Comparison of ENCODE assay signal across 16 cellular contexts in the genomic region with DNA sequence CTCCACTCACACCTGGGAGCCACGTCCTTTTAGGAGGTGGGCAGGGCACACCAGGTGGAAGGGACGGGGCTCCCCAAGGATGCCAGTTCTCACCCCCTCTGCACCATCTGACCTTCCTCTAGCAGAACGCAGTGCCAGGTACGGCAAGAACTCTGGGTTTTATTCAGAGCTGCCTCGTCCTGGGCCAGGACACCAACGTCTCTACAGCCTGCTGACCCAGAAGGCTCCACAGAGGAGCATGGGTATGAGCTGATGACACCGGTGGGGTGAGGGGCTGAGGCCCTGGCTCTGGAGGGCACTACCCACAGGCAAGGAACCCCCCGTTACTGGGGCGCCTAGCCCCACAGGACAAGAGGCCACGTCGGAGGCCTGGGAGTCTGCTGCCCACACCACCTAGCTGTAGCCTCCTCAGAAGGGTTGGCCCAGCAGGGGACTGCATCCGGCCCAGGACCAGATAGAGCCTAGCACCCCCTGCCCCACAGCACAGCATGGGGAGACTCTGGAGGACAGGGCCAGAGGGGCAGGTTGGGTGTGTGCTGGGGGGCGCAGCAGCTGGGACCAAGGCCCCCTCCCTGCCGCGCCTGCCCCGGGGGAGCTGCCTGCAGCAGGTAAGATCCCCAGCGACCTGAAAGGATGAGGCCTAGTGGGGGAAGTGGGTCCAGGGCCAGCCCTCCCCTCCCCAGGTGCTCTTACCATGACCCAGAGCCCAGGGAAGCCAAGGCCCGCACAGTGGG. TPM values are rescaled to one million over a fixed set of nuclear protein-coding genes. Genes with fewer than 3 reads are reported as not detected.
DNase-seq lines count a peak whose midpoint lies in the region; ATAC-seq and TF ChIP-seq lines count a peak whose summit lies in the region.
"Had no signal": no experiment of that assay in that cellular context is flagged by ENCODE, and none has a peak within 500 bp of the region (broad histone marks: within the 10 kb centered on the region; RNA-seq: fewer than 3 reads in every experiment).

No MANE protein-coding gene starts in this region.

- no peak overlapping the region for H3K14ac ChIP-seq in H9 (ENCODE audit: insufficient read depth, low read length)

- no peak overlapping the region for H2AK5ac ChIP-seq in H9 (ENCODE audit: insufficient read length, low read length)

- no peak overlapping the region for H2BK120ac ChIP-seq in H9 (ENCODE audit: low read depth, low read length, poor library complexity, severe bottlenecking)

- H3K27ac ChIP-seq in H9 (ENCODE audit: insufficient read length, low read depth, low read length) (no peak overlapping the region), body of pancreas (peak overlapping the region; percentile 52 to 71 (median 66)), lower lobe of right lung (peak overlapping the region; percentile 46), stomach smooth muscle (ENCODE audit: low read length) (peak overlapping the region; percentile 62)

- no peak overlapping the region for H3K9ac ChIP-seq in H9 (ENCODE audit: extremely low read depth, insufficient read length, low read length)
- no peak overlapping the region for H3K9ac ChIP-seq in stomach smooth muscle (ENCODE audit: low read length in 2 of 2)

- H3K4me1 ChIP-seq in H9 (ENCODE audit: insufficient read depth, low read length) (no peaks in the 10 kb centered on the region), body of pancreas (peaks cover 48% of the 10 kb centered on the region), lower lobe of right lung (peaks cover 36% of the 10 kb centered on the region), stomach smooth muscle (ENCODE audit: control insufficient read depth, insufficient read depth, low read length) (peaks cover 59% of the 10 kb centered on the region)

- H2BK20ac ChIP-seq in H9 (ENCODE audit: low read depth, low read length, poor library complexity, severe bottlenecking) = no peak overlapping the region

- intact Hi-C loops in body of pancreas (cut with DNase I) (loop anchor here (5.0 kb wide), 1 partner anchor 150 kb away; no protein-coding TSS in a partner anchor), lower lobe of right lung (cut with DNase I) (loop anchor here (10.0 kb wide), 1 partner anchor 147 kb away; no protein-coding TSS in a partner anchor)

- no peak overlapping the region for H3K18ac ChIP-seq in H9 (ENCODE audit: insufficient read length, low read depth, low read length)

- WGBS in H9 (ENCODE audit: extremely low coverage, insufficient read length, low lambda C conversion rate) = no CpG with 5 or more reads among the region's 18 CpGs
- WGBS in body of pancreas, 2 donors = 86% methylated on average over 16 of the region's 18 CpGs; no CpG with 5 or more reads in 1 of the 2 donors

- H3K23ac ChIP-seq in H9 (ENCODE audit: insufficient read length, low read depth, low read length) = no peak overlapping the region

- H3K36me3 ChIP-seq in body of pancreas (replicated peaks in 1 of 2; ENCODE audit: insufficient read depth in 1 of 2, low read depth in 2 of 2) = peaks cover 0 to 8% of the 10 kb centered on the region in 2 donors
- peaks cover 71% of the 10 kb centered on the region for H3K36me3 ChIP-seq in lower lobe of right lung
- H3K36me3 ChIP-seq in stomach smooth muscle (ENCODE audit: control insufficient read depth in 2 of 2, insufficient read depth in 2 of 2, low read length in 2 of 2) = peaks cover 27 to 28% of the 10 kb centered on the region in 2 donors

- peaks cover 41 to 64% (median 57%) of the 10 kb centered on the region in 3 experiments; a peak in 6 of 7 replicates for H3K36me3 Mint-ChIP-seq in H9 (ENCODE audit: insufficient read depth in 1 of 3, low read depth in 3 of 3)
- H3K36me3 Mint-ChIP-seq: CD4-positive, CD25-positive, alpha-beta regulatory T cell; naive B cell had no signal

- no peaks in the 10 kb centered on the region for H3K23me2 ChIP-seq in H9 (ENCODE audit: insufficient read length, low read depth, low read length, poor library complexity, severe bottlenecking)

- no peak overlapping the region for H3T11ph ChIP-seq in H9 (ENCODE audit: low read length)

- H3K79me2 ChIP-seq in H9 (ENCODE audit: insufficient read depth, low read length) = peaks cover 10% of the 10 kb centered on the region; the same call in 1 of the 2 replicates

- H4K20me1 ChIP-seq in H9 (ENCODE audit: control insufficient read depth, insufficient read depth, insufficient read length) = no peaks in the 10 kb centered on the region

- ATAC-seq in body of pancreas = no peak
- no peak for ATAC-seq in lower lobe of right lung

- no peaks in the 10 kb centered on the region for H3K27me3 Mint-ChIP-seq in H9 (ENCODE audit: low read depth)
- H3K27me3 Mint-ChIP-seq: CD4-positive, CD25-positive, alpha-beta regulatory T cell had no signal

- peaks cover 6 to 21% of the 10 kb centered on the region in 2 experiments for H3K4me1 Mint-ChIP-seq in H9

- H3K56ac ChIP-seq in H9 (ENCODE audit: insufficient read length, low read depth, low read length) = no peak overlapping the region

- peak overlapping the region in 1 of 3 experiments; percentile 63; a peak in 1 of 7 replicates for H3K27ac Mint-ChIP-seq in H9
- H3K27ac Mint-ChIP-seq: activated B cell treated with CpG ODN at 0.5 μM for 24 hours; CD4-positive, CD25-positive, alpha-beta regulatory T cell; naive B cell had no signal

- H3K79me1 ChIP-seq in H9 (ENCODE audit: insufficient read depth, low read depth, low read length, poor library complexity, severe bottlenecking) = no peaks in the 10 kb centered on the region

- H3K4me2 ChIP-seq in H9 (ENCODE audit: insufficient read depth, insufficient read length, low read length) = no peak overlapping the region

- no peak overlapping the region for H3K4me3 Mint-ChIP-seq in H9
- H3K4me3 Mint-ChIP-seq: activated B cell treated with CpG ODN at 0.5 μM for 24 hours; CD4-positive, CD25-positive, alpha-beta regulatory T cell; naive B cell had no signal

- no peak overlapping the region for H2BK12ac ChIP-seq in H9 (ENCODE audit: insufficient read length, low read depth, low read length)

- DNase-seq in H9 = peak; percentile 25
- no peak for DNase-seq in body of pancreas
- DNase-seq in lower lobe of right lung = peak; percentile 47
- DNase-seq in NOMO-1 (lab: John Stamatoyannopoulos, UW; ENCODE audit: unreplicated experiment in 2 of 2) = no peak
- DNase-seq in SKM-1 (lab: John Stamatoyannopoulos, UW; ENCODE audit: unreplicated experiment) = no peak
- DNase-seq in activated naive CD4-positive, alpha-beta T cell (lab: John Stamatoyannopoulos, UW) = no peak
- no peak for DNase-seq in NCI-H1694 treated with DMSO at 0.1 percent for 48 hours (lab: John Stamatoyannopoulos, UW)
- DNase-seq: activated B cell treated with CpG ODN at 0.5 μM for 24 hours; activated T-cell treated with anti-CD3 and anti-CD28 coated beads, Interleukin-2, amount 50 U/mL, for 48 hours; CD4-positive, CD25-positive, alpha-beta regulatory T cell; GF-D8; naive B cell; NCI-H1105; SHP77 had no signal

- H3K9me3 ChIP-seq in H9 (ENCODE audit: control insufficient read depth, low read depth, low read length) = no peaks in the 10 kb centered on the region
- no peaks in the 10 kb centered on the region for H3K9me3 ChIP-seq in body of pancreas
- H3K9me3 ChIP-seq in lower lobe of right lung = no peaks in the 10 kb centered on the region
- no peaks in the 10 kb centered on the region for H3K9me3 ChIP-seq in stomach smooth muscle (ENCODE audit: control insufficient read depth in 2 of 2, low read length in 2 of 2)

- no peak overlapping the region for H4K8ac ChIP-seq in H9 (replicated peaks; ENCODE audit: insufficient read length, low read depth, low read length)

- TF ChIP-seq POLR2A in body of pancreas (IDR thresholded peaks at IDR 0.05) = no peak

- H2AFZ ChIP-seq in H9 (ENCODE audit: low read length) = no peak overlapping the region

- no peak overlapping the region for H4K91ac ChIP-seq in H9 (ENCODE audit: insufficient read length, low read depth, low read length)

- TF ChIP-seq CTCF in H9 (conservative IDR thresholded peaks at IDR 0.05) = no peak
- TF ChIP-seq CTCF in body of pancreas (IDR thresholded peaks at IDR 0.05) = no peak
- no peak for TF ChIP-seq CTCF in lower lobe of right lung (IDR thresholded peaks at IDR 0.05)

- H3K4ac ChIP-seq in H9 (ENCODE audit: low read depth, low read length) = no peak overlapping the region

- H3K9me3 Mint-ChIP-seq in H9 = no peaks in the 10 kb centered on the region
- H3K9me3 Mint-ChIP-seq: activated B cell treated with CpG ODN at 0.5 μM for 24 hours; CD4-positive, CD25-positive, alpha-beta regulatory T cell; naive B cell had no signal

- H2BK15ac ChIP-seq in H9 (ENCODE audit: low read depth, low read length) = no peak overlapping the region

- no peak overlapping the region for H4K5ac ChIP-seq in H9 (ENCODE audit: insufficient read length, low read depth, low read length)

- H3K4me3 ChIP-seq in body of pancreas (no peak overlapping the region), lower lobe of right lung (no peak overlapping the region), stomach smooth muscle (ENCODE audit: low read length in 2 of 2) (peak overlapping the region in 1 of 2 donors; percentile 52)

- H2BK5ac ChIP-seq in H9 (ENCODE audit: insufficient read length, low read length) = no peak overlapping the region

- H3K27me3 ChIP-seq in H9 (ENCODE audit: insufficient read depth, low read length) (no peaks in the 10 kb centered on the region), body of pancreas (no peaks in the 10 kb centered on the region), lower lobe of right lung (ENCODE audit: low read depth) (no peaks in the 10 kb centered on the region), stomach smooth muscle (ENCODE audit: control insufficient read depth in 1 of 2, insufficient read depth in 2 of 2, low read length in 2 of 2) (no peaks in the 10 kb centered on the region)

RNA-seq across cellular contexts. Expression of a gene that starts 13.9 kb away (rescaled TPM):
- total RNA-seq in H9 (2021) (97.1 and 102 TPM in 2 replicates), body of pancreas (10 to 100 TPM; 61.0 to 72.8 TPM), lower lobe of right lung (65.1 TPM)
- total RNA-seq: activated B cell treated with CpG ODN at 0.5 μM for 24 hours had no signal

RNA-seq across cellular contexts. Expression of a gene that starts 18.8 kb away (rescaled TPM):
- total RNA-seq in H9 (2021) = not detected in 2 replicates
- over 10,000 TPM; 14,932 to 20,352 TPM for total RNA-seq in body of pancreas
- not detected for total RNA-seq in lower lobe of right lung
- total RNA-seq: activated B cell treated with CpG ODN at 0.5 μM for 24 hours; CD4-positive, CD25-positive, alpha-beta regulatory T cell; NCI-H460 had no signal

RNA-seq across cellular contexts. Expression of a gene that starts 30.6 kb away (rescaled TPM):
- total RNA-seq in H9 (2021) = not detected in 2 replicates
- total RNA-seq in body of pancreas = over 10,000 TPM; 18,538 to 32,261 TPM
- total RNA-seq in lower lobe of right lung = 0.44 TPM
- total RNA-seq: activated B cell treated with CpG ODN at 0.5 μM for 24 hours; CD4-positive, CD25-positive, alpha-beta regulatory T cell; NCI-H460 had no signal

Comparison
In these comparisons a context has a peak if more than half of its experiments do, and no peak if none do; other contexts are left out.
1. DNase-seq: peak in H9 (single experiment) and lower lobe of right lung (single experiment); none in body of pancreas (0 of 4), NOMO-1 (0 of 2), SKM-1 (single experiment), activated naive CD4-positive, alpha-beta T cell (0 of 4) and NCI-H1694 treated with DMSO at 0.1 percent for 48 hours (single experiment).
2. RNA of a gene that starts 18.8 kb away (total RNA-seq): 14,932 to 20,352 TPM in body of pancreas; not detected in H9 and not detected in lower lobe of right lung (single experiment); every median in the first group is over 1,000 times any median in the second.
3. RNA of a gene that starts 30.6 kb away (total RNA-seq): 18,538 to 32,261 TPM in body of pancreas; 0.44 TPM in lower lobe of right lung (single experiment) and not detected in H9; every median in the first group is over 1,000 times any median in the second.